19 cellular contexts compared by ENCODE assay signal in genomic region chr2:172739651-172740050, GRCh38. TPM values are rescaled to one million over a fixed set of nuclear protein-coding genes. Genes with fewer than 3 reads are reported as not detected.
A peak's percentile ranks its signal among the peaks of the same experiment; 100 is the strongest.
DNase-seq lines count a peak whose midpoint lies in the region; ATAC-seq, FAIRE-seq and TF ChIP-seq lines count a peak whose summit lies in the region.
"Had no signal": no experiment of that assay in that cellular context is flagged by ENCODE, and none has a peak within 500 bp of the region (broad histone marks: within the 10 kb centered on the region; RNA-seq: fewer than 3 reads in every experiment).

No MANE protein-coding gene starts in this region.

- CTCF ChIA-PET in A549 (lab: Yijun Ruan, JAX) = no interaction called here

- WGBS in A549 (ENCODE audit: missing lambda C conversion rate) = 70% methylated on average over 5 of the region's 5 CpGs
- 93% methylated on average over 5 of the region's 5 CpGs for WGBS in smooth muscle cell (ENCODE audit: low lambda C conversion rate)

- no peaks in the 10 kb centered on the region for H3K4me1 ChIP-seq in A549
- peaks cover 15% of the 10 kb centered on the region for H3K4me1 ChIP-seq in keratinocyte (ENCODE audit: control insufficient read depth, extremely low read depth, insufficient read depth, low read length)
- no peaks in the 10 kb centered on the region for H3K4me1 ChIP-seq in smooth muscle cell (ENCODE audit: low read depth)

- H3K4me2 ChIP-seq in A549 (no peak overlapping the region), keratinocyte (ENCODE audit: control insufficient read depth, extremely low read depth, insufficient read depth, low read depth, low read length) (no peak overlapping the region), smooth muscle cell (no peak overlapping the region)

- no peak for ATAC-seq in A549
- no peak for ATAC-seq in left ventricle myocardium superior
- ATAC-seq: GM12878 had no signal

- H3K9ac ChIP-seq in keratinocyte (ENCODE audit: control insufficient read depth, extremely low read depth, insufficient read depth, low read length) (no peak overlapping the region), smooth muscle cell (ENCODE audit: low read depth) (no peak overlapping the region)

- DNase-seq in A549 (ENCODE audit: low read depth in 1 of 2, low spot score in 1 of 2) (no peak), M059J (ENCODE audit: low read depth) (peak; percentile 35), RPMI7951 (ENCODE audit: low read depth) (peak; percentile 16), keratinocyte (ENCODE audit: low read depth, low spot score) (peak; percentile 35), amygdala (lab: John Stamatoyannopoulos, UW) (no peak), left ventricle myocardium superior (no peak), smooth muscle cell (lab: John Stamatoyannopoulos, UW; ENCODE audit: unreplicated experiment) (no peak)
- DNase-seq: 8988T; ACHN; CD4-positive, alpha-beta memory T cell; DMS79; GOT3; H9; IMR-90 had no signal

- TF ChIP-seq CTCF in A549 (IDR thresholded peaks at IDR 0.05) = no peak
- TF ChIP-seq CTCF in keratinocyte (optimal IDR thresholded peaks at IDR 0.05 in 1 of 3, IDR thresholded peaks at IDR 0.05 in 1 of 3, conservative IDR thresholded peaks at IDR 0.05 in 1 of 3; ENCODE audit: extremely low read depth in 1 of 3, insufficient read depth in 2 of 3, low read length in 3 of 3) = no peak
- TF ChIP-seq CTCF in smooth muscle cell (IDR thresholded peaks at IDR 0.05; ENCODE audit: borderline replicate concordance, insufficient read depth, poor library complexity, severe bottlenecking) = no peak

- H3K9me1 ChIP-seq in keratinocyte (ENCODE audit: control insufficient read depth, extremely low read depth, insufficient read depth, low read length) = no peaks in the 10 kb centered on the region

- H3K27me3 ChIP-seq in keratinocyte (ENCODE audit: control insufficient read depth, extremely low read depth, insufficient read depth, low read length) (peaks cover 6% of the 10 kb centered on the region), smooth muscle cell (ENCODE audit: low read depth) (peaks cover 51% of the 10 kb centered on the region)

- H4K20me1 ChIP-seq in keratinocyte (ENCODE audit: control insufficient read depth, extremely low read depth, insufficient read depth, low read length) = no peaks in the 10 kb centered on the region
- no peaks in the 10 kb centered on the region for H4K20me1 ChIP-seq in smooth muscle cell (ENCODE audit: low read depth)

- POLR2A ChIA-PET in A549 (lab: Yijun Ruan, JAX) = no interaction called here

- FAIRE-seq in A549 (lab: Jason Lieb, UNC) (no peak), keratinocyte (lab: Jason Lieb, UNC) (no peak)
- FAIRE-seq: GM12878, GM18507 had no signal

- no peaks in the 10 kb centered on the region for H3K79me2 ChIP-seq in keratinocyte (ENCODE audit: control insufficient read depth, insufficient read depth, low read length)
- H3K79me2 ChIP-seq in smooth muscle cell (ENCODE audit: low read depth) = no peaks in the 10 kb centered on the region

- dilution Hi-C loops in keratinocyte (cut with MboI; ENCODE audit: extremely low pct_ligation_motif_present, low sequenced_read_pairs) = no loop called here

- no peak for TF ChIP-seq RAD21 in A549 (conservative IDR thresholded peaks at IDR 0.05 in 1 of 2, IDR thresholded peaks at IDR 0.05 in 1 of 2)

- no peak for TF ChIP-seq EP300 in A549 (IDR thresholded peaks at IDR 0.05)

- H3K9me3 ChIP-seq in A549 (peaks cover 7% of the 10 kb centered on the region; the same call in 1 of the 3 replicates), keratinocyte (ENCODE audit: control insufficient read depth, low read depth, low read length) (no peaks in the 10 kb centered on the region), smooth muscle cell (replicated peaks; ENCODE audit: low read depth) (no peaks in the 10 kb centered on the region)

- H3K36me3 ChIP-seq in keratinocyte (ENCODE audit: control insufficient read depth in 2 of 2, extremely low read depth in 1 of 2, insufficient read depth in 2 of 2, low read length in 2 of 2) (no peaks in the 10 kb centered on the region), smooth muscle cell (ENCODE audit: low read depth) (no peaks in the 10 kb centered on the region)

- H3K4me3 ChIP-seq in A549 = no peak overlapping the region
- no peak overlapping the region for H3K4me3 ChIP-seq in keratinocyte (ENCODE audit: control insufficient read depth in 2 of 3, extremely low read depth in 1 of 3, insufficient read depth in 2 of 3, low read depth in 1 of 3, low read length in 3 of 3)
- H3K4me3 ChIP-seq in smooth muscle cell = no peak overlapping the region
- H3K4me3 ChIP-seq: GM12878 had no signal

- H2AFZ ChIP-seq in keratinocyte (ENCODE audit: control insufficient read depth, low read length) (no peak overlapping the region), smooth muscle cell (ENCODE audit: low read depth) (no peak overlapping the region)

- no peaks in the 10 kb centered on the region for H3F3A ChIP-seq in smooth muscle cell (ENCODE audit: low read depth)

- H3K27ac ChIP-seq in A549 (no peak overlapping the region), keratinocyte (ENCODE audit: control insufficient read depth, insufficient read depth, low read length) (no peak overlapping the region), smooth muscle cell (ENCODE audit: low read depth) (no peak overlapping the region)
- H3K27ac ChIP-seq: C4-2B had no signal

- intact Hi-C loops in left ventricle myocardium superior (cut with micrococcal nuclease) = no loop called here

- TF ChIP-seq POLR2A in A549 (IDR thresholded peaks at IDR 0.05; ENCODE audit: low read length) = no peak

TF ChIP-seq in A549, 52 proteins besides CTCF, POLR2A, EP300 and RAD21:
- TF ChIP-seq CBX8 (IDR thresholded peaks at IDR 0.05) = 0 out of 2 replicates have a peak, but pooled peaks have one; percentile 29
- TF ChIP-seq REST (IDR thresholded peaks at IDR 0.05) = no peak

RNA-seq across cellular contexts. Expression of gene RAPGEF4, which starts 4.0 kb away (rescaled TPM):
- polyA plus RNA-seq in A549 (2011; rRNA removed) = 0.73 and 1.1 TPM in 2 replicates
- polyA plus RNA-seq in A549 (2012; cell fraction: cytosol; rRNA removed) = 0.11 and 0.13 TPM in 2 replicates
- polyA plus RNA-seq in A549 (2012; cell fraction: nucleus; rRNA removed) = 0.05 and 0.29 TPM in 2 replicates
- 0.08 to 0.29 TPM (median 0.18 TPM) in 3 replicates for polyA plus RNA-seq in A549 (2017; fragmentation: RNase III; extraction: RNeasy Plus Mini Kit Qiagen cat#74134 plus additional on column Dnase treatment)
- 1.1 and 2.6 TPM in 2 replicates for polyA minus RNA-seq in A549 (2011; rRNA and poly(A)+ RNA removed)
- total RNA-seq in M059J (2014; rRNA removed; shearing (Covaris generic)) = 0.47 and 1.4 TPM in 2 replicates
- 2.1 and 2.4 TPM in 2 replicates for total RNA-seq in RPMI7951 (2014; rRNA removed; shearing (Covaris generic))
- polyA plus RNA-seq in keratinocyte = 0.76 to 1.6 TPM (median 1.2 TPM) in 3 replicates
- polyA plus RNA-seq in keratinocyte (2011; ENCODE audit: low read depth) = 5.9 TPM
- polyA plus RNA-seq in keratinocyte (2011; cell fraction: cytosol; rRNA removed) = 0.75 and 0.80 TPM in 2 replicates
- polyA plus RNA-seq in keratinocyte (2011; cell fraction: nucleus; rRNA removed) = 2.9 and 3.4 TPM in 2 replicates
- polyA plus RNA-seq in keratinocyte (2012; ENCODE audit: low replicate concordance) = 1.2 and 2.2 TPM in 2 replicates
- 5.0 to 7.8 TPM (median 6.7 TPM) in 3 replicates for polyA minus RNA-seq in keratinocyte
- not detected for polyA minus RNA-seq in keratinocyte (2011; cell fraction: cytosol; rRNA and poly(A)+ RNA removed)
- polyA minus RNA-seq in keratinocyte (2011; cell fraction: nucleus; rRNA and poly(A)+ RNA removed) = 3.5 and 5.7 TPM in 2 replicates
- 16.6 TPM for total RNA-seq in left ventricle myocardium superior
- 1.7 and 2.7 TPM in 2 replicates for total RNA-seq in smooth muscle cell
- polyA plus RNA-seq in smooth muscle cell = 0.35 and 0.46 TPM in 2 replicates
- total RNA-seq: CD4-positive, alpha-beta memory T cell; G401; HT-29 had no signal
- polyA plus RNA-seq: CD4-positive, alpha-beta memory T cell had no signal

Comparison
In these comparisons a context has a peak if more than half of its experiments do, and no peak if none do; other contexts are left out.
1. DNase-seq: peak in M059J (single experiment), RPMI7951 (single experiment) and keratinocyte (single experiment); none in A549 (0 of 2), amygdala (0 of 56), left ventricle myocardium superior (single experiment) and smooth muscle cell (single experiment).